ENCODE assay signal across 12 cellular contexts in the genomic region with DNA sequence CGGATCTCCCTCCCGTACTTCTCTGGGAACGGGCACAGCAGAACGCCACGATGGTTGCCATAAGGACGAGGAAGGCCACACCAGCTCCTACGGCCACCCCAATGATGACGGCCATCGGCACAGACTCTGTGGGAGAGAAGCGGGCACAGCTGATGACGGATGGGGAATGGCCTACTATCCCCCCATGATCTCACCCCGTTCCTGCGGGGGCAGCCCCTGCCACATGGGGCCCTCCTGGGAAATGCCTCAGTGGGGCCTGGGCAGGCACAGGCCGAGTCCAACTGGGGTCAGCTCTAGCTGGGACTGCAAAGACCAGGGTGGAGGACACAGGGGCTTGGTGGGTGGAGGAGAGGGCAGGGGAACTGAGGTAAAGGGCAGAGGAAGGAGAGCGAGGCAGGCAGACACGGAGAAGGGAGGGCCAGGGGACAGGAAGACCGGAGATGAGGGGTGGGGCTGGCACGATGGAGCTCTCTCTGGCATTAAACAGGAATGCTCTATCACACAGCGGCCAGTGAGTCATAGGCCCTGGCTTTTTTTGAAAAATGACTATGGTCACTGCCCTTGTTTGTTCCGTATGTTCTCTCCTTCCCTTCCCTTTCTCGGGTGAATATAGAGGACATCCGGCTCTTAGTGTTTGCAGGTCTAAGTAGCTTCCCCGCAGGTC.
DNase-seq lines count a peak whose midpoint lies in the region; ATAC-seq and TF ChIP-seq lines count a peak whose summit lies in the region.
"Had no signal": no experiment of that assay in that cellular context is flagged by ENCODE, and none has a peak within 500 bp of the region (broad histone marks: within the 10 kb centered on the region; RNA-seq: fewer than 3 reads in every experiment).

No MANE protein-coding gene starts in this region.

- H4K20me1 ChIP-seq in smooth muscle cell (ENCODE audit: low read depth) = no peaks in the 10 kb centered on the region

- no peaks in the 10 kb centered on the region for H3K79me2 ChIP-seq in smooth muscle cell (ENCODE audit: low read depth)

- H3F3A ChIP-seq in smooth muscle cell (ENCODE audit: low read depth) = no peaks in the 10 kb centered on the region

- no peak for TF ChIP-seq CTCF in ascending aorta (IDR thresholded peaks at IDR 0.05)
- TF ChIP-seq CTCF in smooth muscle cell (IDR thresholded peaks at IDR 0.05; ENCODE audit: borderline replicate concordance, insufficient read depth, poor library complexity, severe bottlenecking) = no peak

- H3K36me3 ChIP-seq in ascending aorta = no peaks in the 10 kb centered on the region
- no peaks in the 10 kb centered on the region for H3K36me3 ChIP-seq in smooth muscle cell (ENCODE audit: low read depth)
- H3K36me3 ChIP-seq: HAP-1 had no signal

- H3K4me2 ChIP-seq in smooth muscle cell = peak overlapping the region; percentile 11

- no peaks in the 10 kb centered on the region for H3K27me3 ChIP-seq in ascending aorta
- no peaks in the 10 kb centered on the region for H3K27me3 ChIP-seq in smooth muscle cell (ENCODE audit: low read depth)

- H3K9ac ChIP-seq in smooth muscle cell (ENCODE audit: low read depth) = peak overlapping the region; percentile 52

- no peak overlapping the region for H2AFZ ChIP-seq in smooth muscle cell (ENCODE audit: low read depth)

- H3K9me3 ChIP-seq in ascending aorta (no peaks in the 10 kb centered on the region), smooth muscle cell (replicated peaks; ENCODE audit: low read depth) (no peaks in the 10 kb centered on the region)
- H3K9me3 ChIP-seq: HAP-1 had no signal

- peaks cover 0 to 8% of the 10 kb centered on the region in 2 donors for H3K4me1 ChIP-seq in ascending aorta
- peaks cover 22% of the 10 kb centered on the region for H3K4me1 ChIP-seq in smooth muscle cell (ENCODE audit: low read depth)
- H3K4me1 ChIP-seq: HAP-1 had no signal

- DNase-seq in H4 (ENCODE audit: low spot score) (peak; percentile 74), ascending aorta (ENCODE audit: low spot score in 2 of 2) (peak in 1 of 2 donors; percentile 80), hepatic stellate cell (ENCODE audit: low spot score) (peak; percentile 76), smooth muscle cell (lab: John Stamatoyannopoulos, UW; ENCODE audit: unreplicated experiment) (no peak), medulla oblongata (ENCODE audit: extremely low spot score) (no peak)
- no peak for DNase-seq in activated CD8-positive, alpha-beta memory T cell treated with anti-CD3 and anti-CD28 coated beads, Interleukin-2, amount 50 U/mL, for 48 hours
- DNase-seq: NCI-H1092; stimulated activated CD4-positive, alpha-beta T cell treated with anti-CD3 and anti-CD28 coated beads, Interleukin-2, amount 100 ng/mL, for 24 hours had no signal

- intact Hi-C loops in ascending aorta (cut with DNase I) = no loop called here

- ATAC-seq in GM18519 (IDR thresholded peaks at IDR 0.05; ENCODE audit: low FRiP score, unreplicated experiment) = no peak
- no peak for ATAC-seq in HG02852 (IDR thresholded peaks at IDR 0.05; ENCODE audit: unreplicated experiment)

- H3K4me3 ChIP-seq in ascending aorta = no peak overlapping the region
- H3K4me3 ChIP-seq in smooth muscle cell = no peak overlapping the region
- H3K4me3 ChIP-seq: HAP-1, SK-N-MC had no signal

- peak overlapping the region; percentile 62 to 67 for H3K27ac ChIP-seq in ascending aorta
- peak overlapping the region; percentile 73 for H3K27ac ChIP-seq in smooth muscle cell (ENCODE audit: low read depth)
- H3K27ac ChIP-seq: SK-N-MC had no signal

- 73% methylated on average over 21 of the region's 23 CpGs for WGBS in smooth muscle cell (ENCODE audit: low lambda C conversion rate)

Comparison
In these comparisons a context has a peak if more than half of its experiments do, and no peak if none do; other contexts are left out.
1. DNase-seq: peak in H4 (single experiment) and hepatic stellate cell (single experiment); none in smooth muscle cell (single experiment), medulla oblongata (single experiment) and activated CD8-positive, alpha-beta memory T cell treated with anti-CD3 and anti-CD28 coated beads, Interleukin-2, amount 50 U/mL, for 48 hours (single experiment).